ENCODE assay signal across 8 cellular contexts in genomic region chr4:140330311-140330900, GRCh38. TPM values are rescaled to one million over a fixed set of nuclear protein-coding genes. Genes with fewer than 3 reads are reported as not detected.
DNase-seq lines count a peak whose midpoint lies in the region; ATAC-seq and TF ChIP-seq lines count a peak whose summit lies in the region.

No MANE protein-coding gene starts in this region.

- 58 to 92% (median 80%) methylated on average over 1 of the region's 1 CpG for WGBS in stomach, 5 donors

- TF ChIP-seq CTCF in Peyer's patch (IDR thresholded peaks at IDR 0.05) (peak in 4 of 6 experiments; percentile 41 to 63 (median 54)), fibroblast of the aortic adventitia (IDR thresholded peaks at IDR 0.05; ENCODE audit: insufficient read depth, low read length) (peak; percentile 59), stomach (IDR thresholded peaks at IDR 0.05) (peak in 5 of 7 experiments; percentile 19 to 53 (median 42))

- H3K4me1 ChIP-seq in Peyer's patch: no peaks in the 10 kb centered on the region
- peaks cover 0 to 7% (median 0%) of the 10 kb centered on the region in 4 donors for H3K4me1 ChIP-seq in stomach

- no peak for ATAC-seq in HG03442 (IDR thresholded peaks at IDR 0.05; ENCODE audit: unreplicated experiment)
- ATAC-seq in activated naive CD8-positive, alpha-beta T cell treated with anti-CD3 and anti-CD28 coated beads, Interleukin-2, amount 50 U/mL, for 24 hours: no peak

- intact Hi-C loops in stomach (cut with DNase I; ENCODE audit: low total_unique reads): no loop called here

- H3K36me3 ChIP-seq in Peyer's patch (no peaks in the 10 kb centered on the region), stomach (no peaks in the 10 kb centered on the region)

- TF ChIP-seq POLR2A in Peyer's patch (IDR thresholded peaks at IDR 0.05) (no peak), stomach (IDR thresholded peaks at IDR 0.05) (no peak)

- H3K4me3 ChIP-seq in Peyer's patch (no peak overlapping the region), fibroblast of the aortic adventitia (ENCODE audit: low read depth, low read length) (no peak overlapping the region), stomach (no peak overlapping the region)

- no peaks in the 10 kb centered on the region for H3K36me3 Mint-ChIP-seq in activated naive CD8-positive, alpha-beta T cell treated with anti-CD3 and anti-CD28 coated beads, Interleukin-2, amount 50 U/mL, for 24 hours (ENCODE audit: low read depth)

- H3K27ac ChIP-seq in Peyer's patch: no peak overlapping the region
- no peak overlapping the region for H3K27ac ChIP-seq in stomach

- H3K4me3 Mint-ChIP-seq in activated naive CD8-positive, alpha-beta T cell treated with anti-CD3 and anti-CD28 coated beads, Interleukin-2, amount 50 U/mL, for 24 hours: no peak overlapping the region

- H3K9me3 ChIP-seq in Peyer's patch (no peaks in the 10 kb centered on the region), stomach (no peaks in the 10 kb centered on the region)

- no peaks in the 10 kb centered on the region for H3K9me3 Mint-ChIP-seq in activated naive CD8-positive, alpha-beta T cell treated with anti-CD3 and anti-CD28 coated beads, Interleukin-2, amount 50 U/mL, for 24 hours

- no peak for TF ChIP-seq EP300 in stomach (IDR thresholded peaks at IDR 0.05)

- H3K27ac Mint-ChIP-seq in activated naive CD8-positive, alpha-beta T cell treated with anti-CD3 and anti-CD28 coated beads, Interleukin-2, amount 50 U/mL, for 24 hours: no peak overlapping the region

- no peaks in the 10 kb centered on the region for H3K27me3 ChIP-seq in Peyer's patch
- H3K27me3 ChIP-seq in stomach: no peaks in the 10 kb centered on the region

- no peaks in the 10 kb centered on the region for H3K27me3 Mint-ChIP-seq in activated naive CD8-positive, alpha-beta T cell treated with anti-CD3 and anti-CD28 coated beads, Interleukin-2, amount 50 U/mL, for 24 hours

- peaks cover 4% of the 10 kb centered on the region for H3K4me1 Mint-ChIP-seq in activated naive CD8-positive, alpha-beta T cell treated with anti-CD3 and anti-CD28 coated beads, Interleukin-2, amount 50 U/mL, for 24 hours

- DNase-seq in NCI-H748 (lab: John Stamatoyannopoulos, UW; ENCODE audit: unreplicated experiment) (peak; percentile 7), NCI-H748 treated with DMSO at 0.1 percent for 48 hours (lab: John Stamatoyannopoulos, UW) (no peak), Peyer's patch (no peak), fibroblast of the aortic adventitia (ENCODE audit: low read depth) (peak; percentile 74), stomach (no peak), DMS79 treated with DMSO at 0.1 percent for 48 hours (lab: John Stamatoyannopoulos, UW) (no peak)
- DNase-seq in activated naive CD8-positive, alpha-beta T cell treated with anti-CD3 and anti-CD28 coated beads, Interleukin-2, amount 50 U/mL, for 24 hours: no peak

RNA-seq across cellular contexts. Expression of gene SCOC, which starts 43.0 kb away (rescaled TPM):
- total RNA-seq in Peyer's patch: 10 to 100 TPM; 15.3 to 49.5 (median 35.3) TPM
- 30.9 and 92.7 TPM in 2 replicates for total RNA-seq in fibroblast of the aortic adventitia (ENCODE audit: low replicate concordance)
- total RNA-seq in stomach: 10 to 100 TPM; 28.4 to 75.5 (median 54.3) TPM
- polyA plus RNA-seq in stomach: 100 to 1,000 TPM in 1 of 3 donors, 10 to 100 TPM in 2; 55.7 to 108 (median 76.5) TPM

Comparison
In these comparisons a context has a peak if more than half of its experiments do, and no peak if none do; other contexts are left out.
1. DNase-seq: peak in NCI-H748 (single experiment) and fibroblast of the aortic adventitia (single experiment); none in NCI-H748 treated with DMSO at 0.1 percent for 48 hours (single experiment), Peyer's patch (0 of 3), stomach (single experiment), activated naive CD8-positive, alpha-beta T cell treated with anti-CD3 and anti-CD28 coated beads, Interleukin-2, amount 50 U/mL, for 24 hours (single experiment) and DMS79 treated with DMSO at 0.1 percent for 48 hours (single experiment).
2. Peak in every context shown above with its lines, with median percentiles within 50 percentile points of each other: CTCF ChIP-seq.